In genomic region chr15:75030023-75030413, GRCh38 we compare ENCODE assay signal across 8 cellular contexts. TPM values are rescaled to one million over a fixed set of nuclear protein-coding genes. Genes with fewer than 3 reads are reported as not detected.
DNase-seq lines count a peak whose midpoint lies in the region; ATAC-seq and TF ChIP-seq lines count a peak whose summit lies in the region.

No MANE protein-coding gene starts in this region.

- no peaks in the 10 kb centered on the region for H3K36me3 ChIP-seq in upper lobe of right lung

- H3K4me1 ChIP-seq in upper lobe of right lung = peaks cover 39% of the 10 kb centered on the region

- H3K27ac ChIP-seq in cingulate gyrus (ENCODE audit: low read depth, low read length) (peak overlapping the region; percentile 11), upper lobe of right lung (peak overlapping the region; percentile 75)

- peak; percentile 1 for ATAC-seq in upper lobe of right lung
- no peak for ATAC-seq in HG03139 (IDR thresholded peaks at IDR 0.05; ENCODE audit: unreplicated experiment)
- no peak for ATAC-seq in GM19035 (IDR thresholded peaks at IDR 0.05; ENCODE audit: unreplicated experiment)

- no peaks in the 10 kb centered on the region for H3K9me3 ChIP-seq in upper lobe of right lung

- intact Hi-C loops in upper lobe of right lung (cut with DNase I) = no loop called here

- TF ChIP-seq CTCF in upper lobe of right lung (IDR thresholded peaks at IDR 0.05) = no peak

- H3K4me3 ChIP-seq in upper lobe of right lung = peak overlapping the region; percentile 20

- DNase-seq in NCI-H2171 treated with DMSO at 0.1 percent for 48 hours (lab: John Stamatoyannopoulos, UW) (peak; percentile 67), NCI-H2171 (lab: John Stamatoyannopoulos, UW) (no peak), lung microvascular endothelial cell (ENCODE audit: low read depth in 2 of 2) (peak; percentile 62 to 74), upper lobe of right lung (no peak), NCI-H2227 treated with DMSO at 0.1 percent for 48 hours (lab: John Stamatoyannopoulos, UW) (no peak)

- no peaks in the 10 kb centered on the region for H3K27me3 ChIP-seq in upper lobe of right lung

RNA-seq across cellular contexts. Expression of gene PPCDC, which starts 6.6 kb away (rescaled TPM):
- total RNA-seq in lung microvascular endothelial cell (5.4 and 6.5 TPM in 2 replicates), upper lobe of right lung (13.1 TPM)

RNA-seq across cellular contexts. Expression of gene SCAMP5, which starts 34.7 kb away (rescaled TPM):
- total RNA-seq in lung microvascular endothelial cell (5.6 and 6.1 TPM in 2 replicates), upper lobe of right lung (2.6 TPM)

Comparison
In these comparisons a context has a peak if more than half of its experiments do, and no peak if none do; other contexts are left out.
1. DNase-seq: peak in NCI-H2171 treated with DMSO at 0.1 percent for 48 hours (single experiment) and lung microvascular endothelial cell (2 of 2); none in NCI-H2171 (single experiment), upper lobe of right lung (single experiment) and NCI-H2227 treated with DMSO at 0.1 percent for 48 hours (single experiment).